Comparison of ENCODE assay signal across 10 cellular contexts in the genomic region with DNA sequence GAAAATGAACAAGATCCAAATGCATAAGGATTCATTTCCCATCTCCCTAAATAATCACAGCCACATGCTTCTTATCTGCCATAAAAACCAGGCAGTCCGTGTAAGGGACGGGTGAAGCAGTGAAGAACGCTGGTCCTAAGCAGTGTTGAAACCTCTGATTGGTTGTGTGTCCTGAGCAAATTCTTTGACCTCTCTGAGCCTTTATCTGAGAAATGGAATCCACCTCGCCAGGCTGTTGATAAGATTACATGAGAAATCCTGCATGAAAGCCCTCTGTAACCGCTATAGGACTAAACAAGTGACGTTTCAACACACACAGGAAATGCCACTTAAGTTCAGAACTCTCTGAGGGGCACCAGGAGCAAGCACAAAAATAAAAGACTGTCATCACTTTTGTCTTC. TPM values are rescaled to one million over a fixed set of nuclear protein-coding genes. Genes with fewer than 3 reads are reported as not detected.
DNase-seq lines count a peak whose midpoint lies in the region; ATAC-seq and TF ChIP-seq lines count a peak whose summit lies in the region.
"Had no signal": no experiment of that assay in that cellular context is flagged by ENCODE, and none has a peak within 500 bp of the region (broad histone marks: within the 10 kb centered on the region; RNA-seq: fewer than 3 reads in every experiment).

No MANE protein-coding gene starts in this region.

- no peak overlapping the region for H3K27ac ChIP-seq in upper lobe of right lung

- intact Hi-C loops in Right ventricle myocardium inferior (cut with DNase I) = no loop called here
- intact Hi-C loops in cardiac septum (cut with DNase I) = no loop called here
- intact Hi-C loops in upper lobe of right lung (cut with DNase I) = no loop called here

- peaks cover 11% of the 10 kb centered on the region for H3K4me1 ChIP-seq in upper lobe of right lung

- peak overlapping the region; percentile 12 for H3K4me3 ChIP-seq in NB4 (ENCODE audit: low read depth, low read length)
- no peak overlapping the region for H3K4me3 ChIP-seq in upper lobe of right lung

- peaks cover 0 to 5% (median 3%) of the 10 kb centered on the region in 3 donors for H3K36me3 Mint-ChIP-seq in immature natural killer cell
- no peaks in the 10 kb centered on the region for H3K36me3 Mint-ChIP-seq in nephron progenitor cell (ENCODE audit: low read depth)

- H3K4me1 Mint-ChIP-seq in immature natural killer cell (peaks cover 59 to 76% of the 10 kb centered on the region in 2 donors), nephron progenitor cell (peaks cover 28% of the 10 kb centered on the region)

- H3K9me3 ChIP-seq in upper lobe of right lung = no peaks in the 10 kb centered on the region

- H3K27me3 ChIP-seq in upper lobe of right lung = peaks cover 3% of the 10 kb centered on the region

- peak overlapping the region; percentile 67 to 76 (median 73) for H3K4me3 Mint-ChIP-seq in immature natural killer cell
- H3K4me3 Mint-ChIP-seq in nephron progenitor cell = no peak overlapping the region

- ATAC-seq in Right ventricle myocardium inferior (peak; percentile 47), upper lobe of right lung (no peak), GM21723 (IDR thresholded peaks at IDR 0.05; ENCODE audit: unreplicated experiment) (no peak)

- TF ChIP-seq CTCF in NB4 (IDR thresholded peaks at IDR 0.05; ENCODE audit: low read depth, low read length) (no peak), upper lobe of right lung (IDR thresholded peaks at IDR 0.05) (no peak), nephron progenitor cell (IDR thresholded peaks at IDR 0.05) (no peak)

- TF ChIP-seq POLR2A in NB4 (IDR thresholded peaks at IDR 0.05; ENCODE audit: extremely low read depth, insufficient read length) = no peak

- H3K9me3 Mint-ChIP-seq in immature natural killer cell (no peaks in the 10 kb centered on the region), nephron progenitor cell (peaks cover 9% of the 10 kb centered on the region)

- H3K27ac Mint-ChIP-seq in immature natural killer cell (peak overlapping the region; percentile 93 to 98 (median 95)), nephron progenitor cell (no peak overlapping the region)

- H3K27me3 Mint-ChIP-seq in immature natural killer cell (ENCODE audit: low read depth in 3 of 3) (peaks cover 2 to 7% (median 4%) of the 10 kb centered on the region in 3 donors), nephron progenitor cell (ENCODE audit: low read depth, poor library complexity) (peaks cover 9% of the 10 kb centered on the region)

- H3K36me3 ChIP-seq in upper lobe of right lung = no peaks in the 10 kb centered on the region

- no peak for DNase-seq in Right ventricle myocardium inferior (ENCODE audit: missing footprints)
- DNase-seq in cardiac septum (ENCODE audit: low spot score) = no peak
- DNase-seq in NB4 (ENCODE audit: low read depth) = peak; percentile 78
- peak; percentile 54 to 75 (median 65) for DNase-seq in immature natural killer cell
- DNase-seq in activated effector memory CD4-positive, alpha-beta T cell treated with anti-CD3 and anti-CD28 coated beads, Interleukin-2, amount 50 U/mL, for 16 hours = no peak
- DNase-seq in upper lobe of right lung = no peak
- no peak for DNase-seq in nephron progenitor cell
- DNase-seq: activated CD8-positive, alpha-beta memory T cell treated with anti-CD3 and anti-CD28 coated beads for 24 hours; NCI-H1048 had no signal

RNA-seq across cellular contexts. Expression of gene GAS7, which starts 26.8 kb away (rescaled TPM):
- total RNA-seq in Right ventricle myocardium inferior (90.5 TPM), cardiac septum (75.9 TPM), upper lobe of right lung (50.6 TPM)
- 10 to 100 TPM in 2 of 3 donors, 1 to 10 TPM in 1; 8.1 to 31.2 (median 13.7) TPM for polyA plus RNA-seq in immature natural killer cell

Comparison
In these comparisons a context has a peak if more than half of its experiments do, and no peak if none do; other contexts are left out.
1. DNase-seq: peak in NB4 (single experiment) and immature natural killer cell (3 of 3); none in Right ventricle myocardium inferior (single experiment), cardiac septum (single experiment), activated effector memory CD4-positive, alpha-beta T cell treated with anti-CD3 and anti-CD28 coated beads, Interleukin-2, amount 50 U/mL, for 16 hours (single experiment), upper lobe of right lung (single experiment) and nephron progenitor cell (single experiment).